ENCODE assay signal across 2 cellular contexts in genomic region chrX:41402556-41402955, GRCh38. TPM values are rescaled to one million over a fixed set of nuclear protein-coding genes. Genes with fewer than 3 reads are reported as not detected.
"Had no signal": no experiment of that assay in that cellular context is flagged by ENCODE, and none has a peak within 500 bp of the region (broad histone marks: within the 10 kb centered on the region; RNA-seq: fewer than 3 reads in every experiment).

No MANE protein-coding gene starts in this region.

RNA-seq across cellular contexts. Expression of gene NYX, which starts 44.6 kb away (rescaled TPM):
- total RNA-seq: G401, GM12878 had no signal
